In genomic region chr2:188251034-188251433, GRCh38 we compare ENCODE assay signal across 31 cellular contexts. TPM values are rescaled to one million over a fixed set of nuclear protein-coding genes. Genes with fewer than 3 reads are reported as not detected.
"Had no signal": no experiment of that assay in that cellular context is flagged by ENCODE, and none has a peak within 500 bp of the region (broad histone marks: within the 10 kb centered on the region; RNA-seq: fewer than 3 reads in every experiment).

No MANE protein-coding gene starts in this region.

- H3K4me1 ChIP-seq: ascending aorta, breast epithelium, colonic mucosa had no signal

- H3K27me3 ChIP-seq: ascending aorta, breast epithelium, cardiac muscle cell, colonic mucosa had no signal

- H3K9me3 ChIP-seq: ascending aorta, breast epithelium, colonic mucosa had no signal

- FAIRE-seq: endothelial cell of umbilical vein, frontal cortex had no signal

- DNase-seq: activated CD4-positive, alpha-beta memory T cell treated with anti-CD3 and anti-CD28 coated beads, Interleukin-2, amount 10 ng/mL, durations not matched to agents 7 days and 5 days; activated CD4-positive, alpha-beta T cell treated with anti-CD3 and anti-CD28 coated beads for 1 hour; activated CD4-positive, alpha-beta T cell treated with anti-CD3 and anti-CD28 coated beads for 4 hours; activated CD4-positive, alpha-beta T cell treated with anti-CD3 and anti-CD28 coated beads, Interleukin-2, amount 10 ng/mL, durations not matched to agents 7 days and 5 days; activated CD4-positive, alpha-beta T cell treated with anti-CD3 and anti-CD28 coated beads, Interleukin-2, amount 50 U/mL, for 4 hours; activated CD4-positive, CD25-positive, alpha-beta regulatory T cell; activated CD8-positive, alpha-beta memory T cell treated with anti-CD3 and anti-CD28 coated beads, Interleukin-2, amount 50 U/mL, for 48 hours; activated gamma-delta T cell; activated naive CD4-positive, alpha-beta T cell; activated naive CD4-positive, alpha-beta T cell treated with anti-CD3 and anti-CD28 coated beads, Interleukin-2, amount 10 ng/mL, durations not matched to agents 7 days and 5 days; activated naive CD8-positive, alpha-beta T cell treated with anti-CD3 and anti-CD28 coated beads, Interleukin-2, amount 10 ng/mL, durations not matched to agents 7 days and 5 days; activated T-cell treated with anti-CD3 and anti-CD28 coated beads for 4 hours; activated T-cell treated with anti-CD3 and anti-CD28 coated beads, Interleukin-2, amount 50 U/mL, for 24 hours; activated T-cell treated with anti-CD3 and anti-CD28 coated beads, Interleukin-2, amount 50 U/mL, for 72 hours; central memory CD4-positive, alpha-beta T cell; cerebellar nuclear complex; colonic mucosa; effector CD8-positive, alpha-beta T cell; foreskin fibroblast; head of caudate nucleus; T-helper 2 cell had no signal

- H3K4me3 ChIP-seq: ascending aorta, breast epithelium, cardiac muscle cell, colonic mucosa had no signal

- H3K36me3 Mint-ChIP-seq: activated naive CD4-positive, alpha-beta T cell treated with anti-CD3 and anti-CD28 coated beads, Interleukin-2, amount 10 ng/mL, durations not matched to agents 7 days and 5 days; activated naive CD4-positive, alpha-beta T cell treated with anti-CD3 and anti-CD28 coated beads, Interleukin-2, amount 50 U/mL, for 72 hours; activated naive CD8-positive, alpha-beta T cell treated with anti-CD3 and anti-CD28 coated beads, Interleukin-2, amount 10 ng/mL, durations not matched to agents 7 days and 5 days; brain had no signal

- H3K9me3 Mint-ChIP-seq: activated CD4-positive, alpha-beta T cell treated with anti-CD3 and anti-CD28 coated beads, Interleukin-2, amount 10 ng/mL, durations not matched to agents 7 days and 5 days; activated naive CD4-positive, alpha-beta T cell treated with anti-CD3 and anti-CD28 coated beads, Interleukin-2, amount 10 ng/mL, durations not matched to agents 7 days and 5 days; activated naive CD8-positive, alpha-beta T cell treated with anti-CD3 and anti-CD28 coated beads, Interleukin-2, amount 10 ng/mL, durations not matched to agents 7 days and 5 days; activated T-cell treated with anti-CD3 and anti-CD28 coated beads, Interleukin-2, amount 50 U/mL, for 24 hours had no signal

- ATAC-seq: activated naive CD4-positive, alpha-beta T cell treated with anti-CD3 and anti-CD28 coated beads, Interleukin-2, amount 50 U/mL, for 72 hours; activated T-cell treated with anti-CD3 and anti-CD28 coated beads, Interleukin-2, amount 50 U/mL, for 72 hours; esophagus mucosa had no signal

- H3K27ac Mint-ChIP-seq: activated CD4-positive, alpha-beta memory T cell treated with anti-CD3 and anti-CD28 coated beads, Interleukin-2, amount 10 ng/mL, durations not matched to agents 7 days and 5 days; activated CD4-positive, alpha-beta T cell treated with anti-CD3 and anti-CD28 coated beads, Interleukin-2, amount 10 ng/mL, durations not matched to agents 7 days and 5 days; activated naive CD4-positive, alpha-beta T cell treated with anti-CD3 and anti-CD28 coated beads, Interleukin-2, amount 10 ng/mL, durations not matched to agents 7 days and 5 days; activated naive CD4-positive, alpha-beta T cell treated with anti-CD3 and anti-CD28 coated beads, Interleukin-2, amount 50 U/mL, for 72 hours; activated naive CD8-positive, alpha-beta T cell treated with anti-CD3 and anti-CD28 coated beads, Interleukin-2, amount 10 ng/mL, durations not matched to agents 7 days and 5 days; activated T-cell treated with anti-CD3 and anti-CD28 coated beads, Interleukin-2, amount 50 U/mL, for 24 hours; activated T-cell treated with anti-CD3 and anti-CD28 coated beads, Interleukin-2, amount 50 U/mL, for 72 hours; brain had no signal

- H3K27me3 Mint-ChIP-seq: activated CD4-positive, alpha-beta memory T cell treated with anti-CD3 and anti-CD28 coated beads, Interleukin-2, amount 10 ng/mL, durations not matched to agents 7 days and 5 days; activated CD4-positive, alpha-beta T cell treated with anti-CD3 and anti-CD28 coated beads, Interleukin-2, amount 10 ng/mL, durations not matched to agents 7 days and 5 days; activated naive CD4-positive, alpha-beta T cell treated with anti-CD3 and anti-CD28 coated beads, Interleukin-2, amount 10 ng/mL, durations not matched to agents 7 days and 5 days; activated naive CD8-positive, alpha-beta T cell treated with anti-CD3 and anti-CD28 coated beads, Interleukin-2, amount 10 ng/mL, durations not matched to agents 7 days and 5 days; activated T-cell treated with anti-CD3 and anti-CD28 coated beads, Interleukin-2, amount 50 U/mL, for 24 hours; brain had no signal

- H3K4me1 Mint-ChIP-seq: activated CD4-positive, alpha-beta memory T cell treated with anti-CD3 and anti-CD28 coated beads, Interleukin-2, amount 10 ng/mL, durations not matched to agents 7 days and 5 days; activated CD4-positive, alpha-beta T cell treated with anti-CD3 and anti-CD28 coated beads, Interleukin-2, amount 10 ng/mL, durations not matched to agents 7 days and 5 days; activated naive CD4-positive, alpha-beta T cell treated with anti-CD3 and anti-CD28 coated beads, Interleukin-2, amount 10 ng/mL, durations not matched to agents 7 days and 5 days; activated naive CD8-positive, alpha-beta T cell treated with anti-CD3 and anti-CD28 coated beads, Interleukin-2, amount 10 ng/mL, durations not matched to agents 7 days and 5 days; brain had no signal

- H3K27ac ChIP-seq: ascending aorta, breast epithelium, cardiac muscle cell, colonic mucosa, epithelial cell of prostate had no signal

- H3K36me3 ChIP-seq: ascending aorta, breast epithelium, cardiac muscle cell, colonic mucosa had no signal

- H3K4me3 Mint-ChIP-seq: activated CD4-positive, alpha-beta memory T cell treated with anti-CD3 and anti-CD28 coated beads, Interleukin-2, amount 10 ng/mL, durations not matched to agents 7 days and 5 days; activated CD4-positive, alpha-beta T cell treated with anti-CD3 and anti-CD28 coated beads, Interleukin-2, amount 10 ng/mL, durations not matched to agents 7 days and 5 days; activated naive CD4-positive, alpha-beta T cell treated with anti-CD3 and anti-CD28 coated beads, Interleukin-2, amount 10 ng/mL, durations not matched to agents 7 days and 5 days; activated naive CD8-positive, alpha-beta T cell treated with anti-CD3 and anti-CD28 coated beads, Interleukin-2, amount 10 ng/mL, durations not matched to agents 7 days and 5 days; activated T-cell treated with anti-CD3 and anti-CD28 coated beads, Interleukin-2, amount 50 U/mL, for 24 hours; activated T-cell treated with anti-CD3 and anti-CD28 coated beads, Interleukin-2, amount 50 U/mL, for 72 hours; brain had no signal

RNA-seq across cellular contexts. Expression of gene GULP1, which starts 40.6 kb away (rescaled TPM):
- total RNA-seq: activated CD4-positive, alpha-beta memory T cell treated with anti-CD3 and anti-CD28 coated beads, Interleukin-2, amount 10 ng/mL, durations not matched to agents 7 days and 5 days; activated CD4-positive, alpha-beta T cell treated with anti-CD3 and anti-CD28 coated beads, Interleukin-2, amount 10 ng/mL, durations not matched to agents 7 days and 5 days; activated naive CD4-positive, alpha-beta T cell treated with anti-CD3 and anti-CD28 coated beads, Interleukin-2, amount 50 U/mL, for 72 hours; activated naive CD8-positive, alpha-beta T cell treated with anti-CD3 and anti-CD28 coated beads, Interleukin-2, amount 10 ng/mL, durations not matched to agents 7 days and 5 days; activated T-cell treated with anti-CD3 and anti-CD28 coated beads, Interleukin-2, amount 50 U/mL, for 72 hours; T-helper 1 cell treated with Interleukin-12 subunit alpha and Interleukin-12 subunit beta and Interleukin-4 antibody, amounts not matched to agents 30 ng/mL and 1 ng/mL, for 36 hours had no signal
